Comparison of ENCODE assay signal across 1 cellular context in the genomic region with DNA sequence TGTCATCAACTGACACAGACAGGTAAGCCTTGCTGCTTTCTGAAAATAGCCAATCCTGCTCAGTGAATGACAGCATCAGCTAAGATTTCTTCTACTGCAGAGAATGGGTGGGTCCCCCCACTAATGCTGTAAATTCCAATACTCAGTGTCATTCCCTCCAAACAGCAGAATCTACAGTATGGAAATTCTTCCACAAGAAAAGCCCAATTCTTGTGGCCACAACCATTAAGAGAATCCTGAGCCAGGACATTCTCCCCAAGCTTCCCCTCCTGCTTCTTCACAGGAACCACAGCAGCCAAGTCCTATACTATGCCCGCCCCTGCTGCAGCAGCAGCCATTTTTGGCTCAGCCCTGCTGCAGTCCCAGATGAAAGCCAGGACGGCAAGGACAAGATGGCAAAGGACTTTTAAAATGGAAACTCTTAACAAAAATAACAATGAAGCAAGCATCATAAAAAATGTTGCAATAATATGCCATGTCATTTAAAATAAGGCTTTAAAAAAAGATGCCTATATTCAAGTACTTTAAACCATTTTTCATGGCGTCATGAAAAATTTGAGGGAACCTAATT.
TF ChIP-seq lines count a peak whose summit lies in the region.

No MANE protein-coding gene starts in this region.

TF ChIP-seq in GM23338, 12 proteins besides CTCF, POLR2A, EP300 and RAD21 (continued from another document):
- TF ChIP-seq, protein P1, sequence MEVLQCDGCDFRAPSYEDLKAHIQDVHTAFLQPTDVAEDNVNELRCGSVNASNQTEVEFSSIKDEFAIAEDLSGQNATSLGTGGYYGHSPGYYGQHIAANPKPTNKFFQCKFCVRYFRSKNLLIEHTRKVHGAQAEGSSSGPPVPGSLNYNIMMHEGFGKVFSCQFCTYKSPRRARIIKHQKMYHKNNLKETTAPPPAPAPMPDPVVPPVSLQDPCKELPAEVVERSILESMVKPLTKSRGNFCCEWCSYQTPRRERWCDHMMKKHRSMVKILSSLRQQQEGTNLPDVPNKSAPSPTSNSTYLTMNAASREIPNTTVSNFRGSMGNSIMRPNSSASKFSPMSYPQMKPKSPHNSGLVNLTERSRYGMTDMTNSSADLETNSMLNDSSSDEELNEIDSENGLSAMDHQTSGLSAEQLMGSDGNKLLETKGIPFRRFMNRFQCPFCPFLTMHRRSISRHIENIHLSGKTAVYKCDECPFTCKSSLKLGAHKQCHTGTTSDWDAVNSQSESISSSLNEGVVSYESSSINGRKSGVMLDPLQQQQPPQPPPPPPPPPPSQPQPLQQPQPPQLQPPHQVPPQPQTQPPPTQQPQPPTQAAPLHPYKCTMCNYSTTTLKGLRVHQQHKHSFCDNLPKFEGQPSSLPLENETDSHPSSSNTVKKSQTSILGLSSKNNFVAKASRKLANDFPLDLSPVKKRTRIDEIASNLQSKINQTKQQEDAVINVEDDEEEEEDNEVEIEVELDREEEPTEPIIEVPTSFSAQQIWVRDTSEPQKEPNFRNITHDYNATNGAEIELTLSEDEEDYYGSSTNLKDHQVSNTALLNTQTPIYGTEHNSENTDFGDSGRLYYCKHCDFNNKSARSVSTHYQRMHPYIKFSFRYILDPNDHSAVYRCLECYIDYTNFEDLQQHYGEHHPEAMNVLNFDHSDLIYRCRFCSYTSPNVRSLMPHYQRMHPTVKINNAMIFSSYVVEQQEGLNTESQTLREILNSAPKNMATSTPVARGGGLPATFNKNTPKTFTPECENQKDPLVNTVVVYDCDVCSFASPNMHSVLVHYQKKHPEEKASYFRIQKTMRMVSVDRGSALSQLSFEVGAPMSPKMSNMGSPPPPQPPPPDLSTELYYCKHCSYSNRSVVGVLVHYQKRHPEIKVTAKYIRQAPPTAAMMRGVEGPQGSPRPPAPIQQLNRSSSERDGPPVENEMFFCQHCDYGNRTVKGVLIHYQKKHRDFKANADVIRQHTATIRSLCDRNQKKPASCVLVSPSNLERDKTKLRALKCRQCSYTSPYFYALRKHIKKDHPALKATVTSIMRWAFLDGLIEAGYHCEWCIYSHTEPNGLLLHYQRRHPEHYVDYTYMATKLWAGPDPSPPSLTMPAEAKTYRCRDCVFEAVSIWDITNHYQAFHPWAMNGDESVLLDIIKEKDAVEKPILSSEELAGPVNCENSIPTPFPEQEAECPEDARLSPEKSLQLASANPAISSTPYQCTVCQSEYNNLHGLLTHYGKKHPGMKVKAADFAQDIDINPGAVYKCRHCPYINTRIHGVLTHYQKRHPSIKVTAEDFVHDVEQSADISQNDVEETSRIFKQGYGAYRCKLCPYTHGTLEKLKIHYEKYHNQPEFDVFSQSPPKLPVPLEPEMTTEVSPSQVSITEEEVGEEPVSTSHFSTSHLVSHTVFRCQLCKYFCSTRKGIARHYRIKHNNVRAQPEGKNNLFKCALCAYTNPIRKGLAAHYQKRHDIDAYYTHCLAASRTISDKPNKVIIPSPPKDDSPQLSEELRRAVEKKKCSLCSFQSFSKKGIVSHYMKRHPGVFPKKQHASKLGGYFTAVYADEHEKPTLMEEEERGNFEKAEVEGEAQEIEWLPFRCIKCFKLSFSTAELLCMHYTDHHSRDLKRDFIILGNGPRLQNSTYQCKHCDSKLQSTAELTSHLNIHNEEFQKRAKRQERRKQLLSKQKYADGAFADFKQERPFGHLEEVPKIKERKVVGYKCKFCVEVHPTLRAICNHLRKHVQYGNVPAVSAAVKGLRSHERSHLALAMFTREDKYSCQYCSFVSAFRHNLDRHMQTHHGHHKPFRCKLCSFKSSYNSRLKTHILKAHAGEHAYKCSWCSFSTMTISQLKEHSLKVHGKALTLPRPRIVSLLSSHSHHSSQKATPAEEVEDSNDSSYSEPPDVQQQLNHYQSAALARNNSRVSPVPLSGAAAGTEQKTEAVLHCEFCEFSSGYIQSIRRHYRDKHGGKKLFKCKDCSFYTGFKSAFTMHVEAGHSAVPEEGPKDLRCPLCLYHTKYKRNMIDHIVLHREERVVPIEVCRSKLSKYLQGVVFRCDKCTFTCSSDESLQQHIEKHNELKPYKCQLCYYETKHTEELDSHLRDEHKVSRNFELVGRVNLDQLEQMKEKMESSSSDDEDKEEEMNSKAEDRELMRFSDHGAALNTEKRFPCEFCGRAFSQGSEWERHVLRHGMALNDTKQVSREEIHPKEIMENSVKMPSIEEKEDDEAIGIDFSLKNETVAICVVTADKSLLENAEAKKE (CRISPR knock-in tag; IDR thresholded peaks at IDR 0.05), result no peak
- no peak for TF ChIP-seq CREB1 (CRISPR knock-in tag; IDR thresholded peaks at IDR 0.05; ENCODE audit: low read depth)
- TF ChIP-seq EZH2 (IDR thresholded peaks at IDR 0.05; ENCODE audit: low read depth, unreplicated experiment), result no peak
- TF ChIP-seq STAT1 (IDR thresholded peaks at IDR 0.05; ENCODE audit: unreplicated experiment), result no peak
- no peak for TF ChIP-seq POLR2AphosphoS5 (IDR thresholded peaks at IDR 0.05; ENCODE audit: low read depth)
- TF ChIP-seq, protein P2, sequence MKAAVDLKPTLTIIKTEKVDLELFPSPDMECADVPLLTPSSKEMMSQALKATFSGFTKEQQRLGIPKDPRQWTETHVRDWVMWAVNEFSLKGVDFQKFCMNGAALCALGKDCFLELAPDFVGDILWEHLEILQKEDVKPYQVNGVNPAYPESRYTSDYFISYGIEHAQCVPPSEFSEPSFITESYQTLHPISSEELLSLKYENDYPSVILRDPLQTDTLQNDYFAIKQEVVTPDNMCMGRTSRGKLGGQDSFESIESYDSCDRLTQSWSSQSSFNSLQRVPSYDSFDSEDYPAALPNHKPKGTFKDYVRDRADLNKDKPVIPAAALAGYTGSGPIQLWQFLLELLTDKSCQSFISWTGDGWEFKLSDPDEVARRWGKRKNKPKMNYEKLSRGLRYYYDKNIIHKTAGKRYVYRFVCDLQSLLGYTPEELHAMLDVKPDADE (IDR thresholded peaks at IDR 0.05), result no peak
- no peak for TF ChIP-seq ZNF331 (CRISPR knock-in tag; IDR thresholded peaks at IDR 0.05; ENCODE audit: low read depth)
- TF ChIP-seq JUNB (IDR thresholded peaks at IDR 0.05; ENCODE audit: unreplicated experiment), result no peak
